ENCODE assay signal across 31 cellular contexts in genomic region chr11:17169876-17170275, GRCh38.
"Had no signal": no experiment of that assay in that cellular context is flagged by ENCODE, and none has a peak within 500 bp of the region (broad histone marks: within the 10 kb centered on the region; RNA-seq: fewer than 3 reads in every experiment).

No MANE protein-coding gene starts in this region.

- H3K4me3 ChIP-seq: heart left ventricle, lower lobe of right lung, tibial artery, upper lobe of right lung had no signal

- DNase-seq: activated CD4-positive, alpha-beta memory T cell treated with anti-CD3 and anti-CD28 coated beads for 36 hours; activated CD4-positive, alpha-beta T cell treated with anti-CD3 and anti-CD28 coated beads for 48 hours; activated CD8-positive, alpha-beta memory T cell treated with anti-CD3 and anti-CD28 coated beads, Interleukin-2, amount 50 U/mL, for 4 hours; activated effector memory CD4-positive, alpha-beta T cell treated with anti-CD3 and anti-CD28 coated beads, Interleukin-2, amount 50 U/mL, for 16 hours; activated naive CD4-positive, alpha-beta T cell treated with anti-CD3 and anti-CD28 coated beads for 36 hours; activated naive CD8-positive, alpha-beta T cell treated with anti-CD3 and anti-CD28 coated beads, Interleukin-2, amount 10 ng/mL, durations not matched to agents 7 days and 5 days; activated T-cell treated with anti-CD3 and anti-CD28 coated beads, Interleukin-2, amount 50 U/mL, for 1 hour; amniotic stem cell; brain microvascular endothelial cell; cortex of kidney; effector memory CD8-positive, alpha-beta T cell; erythroblast; foreskin keratinocyte; heart left ventricle; kidney glomerular epithelial cell; lower lobe of right lung; mesenchymal stem cell; naive thymus-derived CD8-positive, alpha-beta T cell; right cardiac atrium; stimulated activated CD4-positive, alpha-beta T cell treated with anti-CD3 and anti-CD28 coated beads, Interleukin-12 subunit alpha, Interleukin-12 subunit beta, amount 100 ng/mL, for 4 hours; stimulated activated CD4-positive, alpha-beta T cell treated with anti-CD3 and anti-CD28 coated beads, Interleukin-4, amount 100 ng/mL, for 1 hour; T-helper 9 cell; tibial artery; upper lobe of right lung had no signal

- ATAC-seq: effector memory CD8-positive, alpha-beta T cell; foreskin keratinocyte; heart left ventricle; left lobe of liver; lower lobe of right lung; naive thymus-derived CD8-positive, alpha-beta T cell; right cardiac atrium; upper lobe of right lung had no signal

- H3K4me3 Mint-ChIP-seq: activated CD4-positive, alpha-beta memory T cell treated with anti-CD3 and anti-CD28 coated beads for 36 hours; activated naive CD4-positive, alpha-beta T cell treated with anti-CD3 and anti-CD28 coated beads for 36 hours; activated naive CD8-positive, alpha-beta T cell treated with anti-CD3 and anti-CD28 coated beads, Interleukin-2, amount 10 ng/mL, durations not matched to agents 7 days and 5 days; activated T-helper 1 cell treated with anti-CD3 and anti-CD28 coated beads, Interleukin-12 subunit alpha, Interleukin-12 subunit beta, Interleukin-2, Interleukin-4 antibody, amounts not matched to agents 30 ng/mL and 10 ng/mL and 1 ng/mL, durations not matched to agents 14 hours and 24 hours and 36 hours; effector memory CD8-positive, alpha-beta T cell; naive thymus-derived CD8-positive, alpha-beta T cell; stimulated activated naive CD8-positive, alpha-beta T cell treated with anti-CD3 and anti-CD28 coated beads, Interleukin-15, Interleukin-2, amounts not matched to agents 100 ng/mL and 50 ng/mL, for 24 hours; T-helper 1 cell treated with Interleukin-12 subunit alpha and Interleukin-12 subunit beta and Interleukin-4 antibody, amounts not matched to agents 30 μg/mL and 1 μg/mL, for 36 hours had no signal

- H3K27me3 Mint-ChIP-seq: activated CD4-positive, alpha-beta memory T cell treated with anti-CD3 and anti-CD28 coated beads for 36 hours; activated naive CD8-positive, alpha-beta T cell treated with anti-CD3 and anti-CD28 coated beads, Interleukin-2, amount 10 ng/mL, durations not matched to agents 7 days and 5 days; effector memory CD8-positive, alpha-beta T cell; naive thymus-derived CD8-positive, alpha-beta T cell; stimulated activated naive CD8-positive, alpha-beta T cell treated with anti-CD3 and anti-CD28 coated beads, Interleukin-15, Interleukin-2, amounts not matched to agents 100 ng/mL and 50 ng/mL, for 24 hours had no signal

- H3K9me3 ChIP-seq: heart left ventricle, lower lobe of right lung, tibial artery, upper lobe of right lung had no signal

- H3K27ac Mint-ChIP-seq: activated CD4-positive, alpha-beta memory T cell treated with anti-CD3 and anti-CD28 coated beads for 36 hours; activated naive CD4-positive, alpha-beta T cell treated with anti-CD3 and anti-CD28 coated beads for 36 hours; activated naive CD8-positive, alpha-beta T cell treated with anti-CD3 and anti-CD28 coated beads, Interleukin-2, amount 10 ng/mL, durations not matched to agents 7 days and 5 days; activated T-helper 1 cell treated with anti-CD3 and anti-CD28 coated beads, Interleukin-12 subunit alpha, Interleukin-12 subunit beta, Interleukin-2, Interleukin-4 antibody, amounts not matched to agents 30 ng/mL and 10 ng/mL and 1 ng/mL, durations not matched to agents 14 hours and 24 hours and 36 hours; stimulated activated naive CD8-positive, alpha-beta T cell treated with anti-CD3 and anti-CD28 coated beads, Interleukin-15, Interleukin-2, amounts not matched to agents 100 ng/mL and 50 ng/mL, for 24 hours; T-helper 1 cell treated with Interleukin-12 subunit alpha and Interleukin-12 subunit beta and Interleukin-4 antibody, amounts not matched to agents 30 μg/mL and 1 μg/mL, for 36 hours had no signal

- H3K9me3 Mint-ChIP-seq: activated CD4-positive, alpha-beta memory T cell treated with anti-CD3 and anti-CD28 coated beads for 36 hours; activated naive CD4-positive, alpha-beta T cell treated with anti-CD3 and anti-CD28 coated beads for 36 hours; activated naive CD8-positive, alpha-beta T cell treated with anti-CD3 and anti-CD28 coated beads, Interleukin-2, amount 10 ng/mL, durations not matched to agents 7 days and 5 days; activated T-helper 1 cell treated with anti-CD3 and anti-CD28 coated beads, Interleukin-12 subunit alpha, Interleukin-12 subunit beta, Interleukin-2, Interleukin-4 antibody, amounts not matched to agents 30 ng/mL and 10 ng/mL and 1 ng/mL, durations not matched to agents 14 hours and 24 hours and 36 hours; effector memory CD8-positive, alpha-beta T cell; naive thymus-derived CD8-positive, alpha-beta T cell; stimulated activated naive CD8-positive, alpha-beta T cell treated with anti-CD3 and anti-CD28 coated beads, Interleukin-15, Interleukin-2, amounts not matched to agents 100 ng/mL and 50 ng/mL, for 24 hours; T-helper 1 cell treated with Interleukin-12 subunit alpha and Interleukin-12 subunit beta and Interleukin-4 antibody, amounts not matched to agents 30 μg/mL and 1 μg/mL, for 36 hours had no signal

- H3K27me3 ChIP-seq: brain microvascular endothelial cell, foreskin keratinocyte, heart left ventricle, tibial artery, upper lobe of right lung had no signal

- H3K27ac ChIP-seq: foreskin keratinocyte, heart left ventricle, lower lobe of right lung, tibial artery, upper lobe of right lung, VCaP had no signal

- FAIRE-seq: astrocyte, TTC549 had no signal
